In the genomic region with DNA sequence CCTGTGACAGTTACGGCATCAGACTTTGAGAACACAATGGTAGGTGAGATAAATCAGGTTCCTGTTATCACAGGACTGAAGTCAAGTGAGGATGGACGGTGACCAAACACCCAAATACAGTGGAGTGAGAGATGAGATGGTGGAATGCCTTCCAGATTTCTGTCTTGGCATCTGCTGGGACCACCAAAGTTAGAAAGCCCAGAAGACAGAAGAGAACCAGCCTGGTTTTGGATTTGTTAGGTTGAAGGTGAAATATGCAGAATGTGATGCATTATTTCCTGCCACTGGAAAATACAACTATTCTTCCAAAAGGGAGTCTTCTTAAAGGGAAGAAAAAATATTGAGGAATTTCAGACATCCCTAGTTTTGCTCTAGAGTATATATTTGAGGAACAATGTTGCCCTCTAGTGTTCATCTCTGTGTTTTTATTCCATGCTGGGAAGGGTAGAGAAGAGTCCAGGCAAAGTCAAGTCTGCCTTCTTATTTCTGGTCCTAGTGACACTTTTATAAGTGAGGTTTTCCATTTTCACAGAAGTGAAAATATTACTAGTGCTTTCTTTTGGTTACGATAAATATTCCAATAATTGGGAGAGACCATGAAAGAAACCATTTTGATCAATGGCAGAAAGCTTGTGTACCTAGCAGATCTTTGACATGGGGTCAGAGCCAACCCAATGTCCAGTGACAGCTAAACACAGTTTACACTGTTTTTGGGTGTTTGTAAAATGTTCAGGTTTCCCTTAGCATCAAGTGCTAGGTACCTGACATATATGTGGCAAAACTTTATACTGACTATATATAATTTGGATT, we compare ENCODE assay signal across 9 cellular contexts.
DNase-seq lines count a peak whose midpoint lies in the region; ATAC-seq and TF ChIP-seq lines count a peak whose summit lies in the region.
"Had no signal": no experiment of that assay in that cellular context is flagged by ENCODE, and none has a peak within 500 bp of the region (broad histone marks: within the 10 kb centered on the region; RNA-seq: fewer than 3 reads in every experiment).

No MANE protein-coding gene starts in this region.

- peak overlapping the region; percentile 82 for H2BK120ac ChIP-seq in IMR-90 (ENCODE audit: low read depth, low read length)

- peak overlapping the region; percentile 95; the same call in 1 of the 2 replicates for H4K5ac ChIP-seq in IMR-90 (ENCODE audit: low read depth, low read length)

- peak overlapping the region; percentile 93; the same call in 1 of the 2 replicates for H3K18ac ChIP-seq in IMR-90 (ENCODE audit: low read depth, low read length)

- no peaks in the 10 kb centered on the region; the same call in 1 of the 2 replicates for H3K9me1 ChIP-seq in IMR-90 (ENCODE audit: insufficient read depth, low read length)

- H3K4me3 ChIP-seq in AG09309 (ENCODE audit: control insufficient read depth, low read depth, low read length), result no peak overlapping the region
- H3K4me3 ChIP-seq in IMR-90 (ENCODE audit: insufficient read depth, low read depth, low read length), result no peak overlapping the region
- no peak overlapping the region for H3K4me3 ChIP-seq in OCI-LY7 (ENCODE audit: low read depth, low read length, poor library complexity, severe bottlenecking)
- H3K4me3 ChIP-seq: HAP-1 had no signal

- peak overlapping the region; percentile 47; the same call in 1 of the 2 replicates for H3K9ac ChIP-seq in IMR-90 (ENCODE audit: low read depth, low read length)

- H3K9me2 ChIP-seq in OCI-LY7 (ENCODE audit: insufficient read depth, low read length), result no peaks in the 10 kb centered on the region

- H4K20me1 ChIP-seq in IMR-90 (ENCODE audit: insufficient read depth, low read length) (no peaks in the 10 kb centered on the region), OCI-LY7 (ENCODE audit: insufficient read depth, low read length) (no peaks in the 10 kb centered on the region)

- H3K9me3 ChIP-seq in IMR-90 (ENCODE audit: control insufficient read depth, insufficient read depth, low read length), result no peaks in the 10 kb centered on the region
- no peaks in the 10 kb centered on the region for H3K9me3 ChIP-seq in OCI-LY7 (ENCODE audit: low read length)
- H3K9me3 ChIP-seq: HAP-1 had no signal

- H3K27ac ChIP-seq in IMR-90 (ENCODE audit: insufficient read depth, low read length) (no peak overlapping the region), OCI-LY7 (ENCODE audit: low read depth, low read length, poor library complexity, severe bottlenecking) (no peak overlapping the region)

- in situ Hi-C loops in IMR-90 (cut with MboI; ENCODE audit: low sequenced_read_pairs), result loop anchor here (25.0 kb wide), 1 partner anchor 602 kb away; no protein-coding TSS in a partner anchor

- H3K27me3 ChIP-seq in IMR-90 (ENCODE audit: control insufficient read depth, insufficient read depth, low read length), result no peaks in the 10 kb centered on the region

- no peak for TF ChIP-seq POLR2A in IMR-90 (IDR thresholded peaks at IDR 0.05; ENCODE audit: low read depth, low read length)

- peak overlapping the region; percentile 91; the same call in 1 of the 3 replicates for H2BK15ac ChIP-seq in IMR-90 (ENCODE audit: low read depth, low read length)

- peak overlapping the region; percentile 80; the same call in 1 of the 2 replicates for H4K91ac ChIP-seq in IMR-90 (ENCODE audit: insufficient read depth, low read depth, low read length)

- DNase-seq in AG09309 (ENCODE audit: low read depth), result peak; percentile 52
- DNase-seq in IMR-90, result peak; percentile 80
- peak; percentile 46 for DNase-seq in OCI-LY7 (ENCODE audit: low spot score)
- peak; percentile 55 to 66 for DNase-seq in dermis microvascular lymphatic vessel endothelial cell (ENCODE audit: low read depth in 2 of 2)
- peak; percentile 73 to 74 for DNase-seq in lung microvascular endothelial cell (ENCODE audit: low read depth in 2 of 2)
- DNase-seq in activated CD4-positive, alpha-beta T cell treated with anti-CD3 and anti-CD28 coated beads for 48 hours, result no peak

- POLR2A ChIA-PET in IMR-90 (lab: Charles Lee; ENCODE audit: unreplicated experiment) (no interaction called here), OCI-LY7 (lab: Charles Lee) (no interaction called here)

- BruUV-seq in IMR-90 (replicated peaks; lab: Mats Ljungman, UMichigan) (no TSS peak), OCI-LY7 (replicated peaks; lab: Mats Ljungman, UMichigan) (no TSS peak)

- dilution Hi-C loops in IMR-90 (cut with HindIII; ENCODE audit: low sequenced_read_pairs, unreplicated experiment), result no loop called here

- peak overlapping the region in 1 of 2 experiments; percentile 89; a peak in 3 of 4 replicates for H4K8ac ChIP-seq in IMR-90 (ENCODE audit: low read depth in 2 of 2, low read length in 2 of 2)

- no peak overlapping the region for H2AK9ac ChIP-seq in IMR-90 (replicated peaks; ENCODE audit: low read depth, low read length, poor library complexity)

- H3K56ac ChIP-seq in IMR-90 (ENCODE audit: extremely low read depth, insufficient read depth, low read length), result peak overlapping the region; percentile 39; the same call in 1 of the 2 replicates

- H3K4me1 ChIP-seq in IMR-90 (ENCODE audit: control insufficient read depth, insufficient read depth, low read length) (peaks cover 12% of the 10 kb centered on the region), OCI-LY7 (ENCODE audit: insufficient read depth, low read length, poor library complexity, severe bottlenecking) (no peaks in the 10 kb centered on the region)

- peak overlapping the region; percentile 38 for H2BK5ac ChIP-seq in IMR-90 (ENCODE audit: low read depth, low read length, poor library complexity, severe bottlenecking)

- H3K4ac ChIP-seq in IMR-90 (ENCODE audit: low read depth, low read length), result peak overlapping the region; percentile 67

- H3K79me2 ChIP-seq in OCI-LY7 (ENCODE audit: insufficient read depth, low read depth, low read length), result no peaks in the 10 kb centered on the region

- CTCF ChIA-PET in IMR-90 (lab: Yijun Ruan, JAX) (interaction anchor here (0.6 to 1.4 kb wide), 4 partner anchors 287 to 334 kb away, joined by 3 to 7 read pairs (median 4); no protein-coding TSS in a partner anchor), OCI-LY7 (lab: Charles Lee; ENCODE audit: unreplicated experiment) (no interaction called here)

- H3K4me2 ChIP-seq in IMR-90 (ENCODE audit: low read depth, low read length), result no peak overlapping the region
- H3K4me2 ChIP-seq in OCI-LY7 (ENCODE audit: low read length), result no peak overlapping the region

- H2AK5ac ChIP-seq in IMR-90 (ENCODE audit: low read depth, low read length), result peak overlapping the region; percentile 96; the same call in 1 of the 2 replicates

- H2AFZ ChIP-seq in IMR-90 (replicated peaks; ENCODE audit: low read length, poor library complexity) (no peak overlapping the region), OCI-LY7 (ENCODE audit: low read length) (no peak overlapping the region)

- H3K23ac ChIP-seq in IMR-90 (ENCODE audit: low read depth, low read length), result no peak overlapping the region

- no peaks in the 10 kb centered on the region for H3K36me3 ChIP-seq in IMR-90 (ENCODE audit: control insufficient read depth, insufficient read depth, low read length)
- H3K36me3 ChIP-seq in OCI-LY7 (ENCODE audit: insufficient read depth, low read length), result no peaks in the 10 kb centered on the region
- H3K36me3 ChIP-seq: HAP-1 had no signal

- H3K14ac ChIP-seq in IMR-90 (replicated peaks; ENCODE audit: low read depth, low read length), result peak overlapping the region; percentile 11; the same call in 1 of the 2 replicates

- TF ChIP-seq CTCF in AG09309 (IDR thresholded peaks at IDR 0.05; ENCODE audit: control insufficient read depth, insufficient read depth, low read depth, low read length, missing control alignments) (peak; percentile 54), IMR-90 (conservative IDR thresholded peaks at IDR 0.05; ENCODE audit: low read depth, low read length) (peak; percentile 76), OCI-LY7 (conservative IDR thresholded peaks at IDR 0.05; ENCODE audit: low read length) (peak; percentile 90)

- H2BK20ac ChIP-seq in IMR-90 (ENCODE audit: low read depth, low read length), result peak overlapping the region; percentile 74

- TF ChIP-seq RAD21 in IMR-90 (IDR thresholded peaks at IDR 0.05; ENCODE audit: low read length), result peak; percentile 79

- peak; percentile 65 for ATAC-seq in GM18867 (IDR thresholded peaks at IDR 0.05; ENCODE audit: unreplicated experiment)
- ATAC-seq in IMR-90 (ENCODE audit: low read depth), result peak; percentile 75
- ATAC-seq in HG03095 (IDR thresholded peaks at IDR 0.05; ENCODE audit: unreplicated experiment), result no peak

- intact Hi-C loops in IMR-90 (cut with micrococcal nuclease) (loop anchor here (1.0 to 5.0 kb wide), 4 partner anchors 287 to 1037 kb away; no protein-coding TSS in a partner anchor), OCI-LY7 (cut with micrococcal nuclease; ENCODE audit: unreplicated experiment) (no loop called here)

- H3K79me1 ChIP-seq in IMR-90 (ENCODE audit: low read depth in 1 of 2, low read length in 2 of 2), result no peaks in the 10 kb centered on the region

- no CpG with 5 or more reads among the region's 3 CpGs for WGBS in IMR-90 (ENCODE audit: extremely low coverage in 2 of 2, insufficient read length in 1 of 2), 2 experiments

TF ChIP-seq in IMR-90, 13 proteins besides CTCF, POLR2A, EP300 and RAD21:
- TF ChIP-seq RCOR1 (IDR thresholded peaks at IDR 0.05; ENCODE audit: insufficient replicate concordance, low read length) (no peak), SMC3 (IDR thresholded peaks at IDR 0.05; ENCODE audit: low read depth, low read length) (peak; percentile 77), RFX5 (IDR thresholded peaks at IDR 0.05; ENCODE audit: low read depth, low read length) (no peak)
